In the genomic region with DNA sequence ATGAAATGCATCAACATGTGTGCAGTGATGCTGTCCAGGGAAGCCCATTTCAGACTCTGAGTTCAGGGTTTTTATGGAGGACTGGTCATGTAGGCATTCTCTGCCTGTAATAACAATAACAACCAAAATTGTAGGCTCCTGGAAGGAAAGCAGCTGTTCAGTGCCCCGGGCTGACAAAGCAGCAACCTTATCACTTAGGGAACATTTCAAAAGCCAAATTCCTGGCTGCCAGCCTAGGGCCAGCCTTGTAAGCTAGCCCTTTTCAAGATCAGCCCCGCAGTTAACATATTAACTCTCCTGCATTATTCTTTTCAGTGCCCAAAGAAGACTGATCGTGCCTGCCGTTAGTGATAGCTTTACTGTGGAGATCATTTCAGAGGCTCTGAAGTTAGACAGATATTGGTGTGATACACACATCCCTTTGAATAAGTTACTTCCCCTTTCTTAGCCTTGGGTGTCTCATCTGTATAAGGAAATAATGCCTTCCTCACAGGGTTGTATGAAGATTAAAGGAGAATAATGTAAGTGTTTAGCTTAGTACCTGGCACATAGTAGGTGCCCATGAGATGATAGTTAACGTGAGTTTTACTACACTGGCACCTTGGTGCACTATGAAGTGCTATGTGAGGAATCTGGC, we compare ENCODE assay signal across 26 cellular contexts. TPM values are rescaled to one million over a fixed set of nuclear protein-coding genes. Genes with fewer than 3 reads are reported as not detected.
DNase-seq lines count a peak whose midpoint lies in the region; ATAC-seq and TF ChIP-seq lines count a peak whose summit lies in the region.
"Had no signal": no experiment of that assay in that cellular context is flagged by ENCODE, and none has a peak within 500 bp of the region (broad histone marks: within the 10 kb centered on the region; RNA-seq: fewer than 3 reads in every experiment).

No MANE protein-coding gene starts in this region.

- peaks cover 36% of the 10 kb centered on the region for H3K36me3 Mint-ChIP-seq in type B pancreatic cell

- TF ChIP-seq CTCF in heart right ventricle (IDR thresholded peaks at IDR 0.05): no peak
- TF ChIP-seq CTCF in type B pancreatic cell (conservative IDR thresholded peaks at IDR 0.05): no peak
- TF ChIP-seq CTCF in GM13977 (IDR thresholded peaks at IDR 0.05; ENCODE audit: extremely low read depth, insufficient read depth, missing control alignments): no peak

- peaks cover 3% of the 10 kb centered on the region; the same call in 1 of the 2 replicates for H3K9me3 ChIP-seq in SJCRH30 (replicated peaks)
- H3K9me3 ChIP-seq in heart right ventricle: peaks cover 0 to 9% (median 0%) of the 10 kb centered on the region in 11 donors
- H3K9me3 ChIP-seq in skeletal muscle tissue (ENCODE audit: control insufficient read depth in 3 of 3, low read length in 3 of 3): no peaks in the 10 kb centered on the region
- H3K9me3 ChIP-seq: BE2C, suprapubic skin had no signal

- H3K27ac ChIP-seq in SJCRH30 (no peak overlapping the region), heart right ventricle (peak overlapping the region; percentile 24 to 75 (median 60)), skeletal muscle tissue (ENCODE audit: low read depth, low read length) (peak overlapping the region; percentile 65)
- H3K27ac ChIP-seq: brain microvascular endothelial cell, suprapubic skin had no signal

- no peak overlapping the region for H3K27ac Mint-ChIP-seq in type B pancreatic cell
- H3K27ac Mint-ChIP-seq: IgD-negative memory B cell; natural killer cell; stimulated activated memory B cell treated with anti-CD40 and anti-IgM and Interleukin-4, amounts not matched to agents 10 μg/mL and 1 μg/mL and 100 μg/mL, for 72 hours had no signal

- H3K9me3 Mint-ChIP-seq in type B pancreatic cell: no peaks in the 10 kb centered on the region
- H3K9me3 Mint-ChIP-seq: activated T-cell treated with anti-CD3 and anti-CD28 coated beads, Interleukin-2, amount 50 U/mL, for 4 hours; IgD-negative memory B cell; natural killer cell; stimulated activated memory B cell treated with anti-CD40 and anti-IgM and Interleukin-4, amounts not matched to agents 10 μg/mL and 1 μg/mL and 100 μg/mL, for 72 hours had no signal

- peaks cover 17% of the 10 kb centered on the region for H3K4me1 Mint-ChIP-seq in type B pancreatic cell (ENCODE audit: unreplicated experiment)

- H3K9ac ChIP-seq in skeletal muscle tissue (ENCODE audit: low read depth in 1 of 3, low read length in 3 of 3): no peak overlapping the region

- ATAC-seq in Right ventricle myocardium inferior (peak; percentile 60), left cardiac atrium (no peak), heart right ventricle (peak in 7 of 8 donors; percentile 24 to 74 (median 64))
- ATAC-seq: activated T-cell treated with anti-CD3 and anti-CD28 coated beads, Interleukin-2, amount 50 U/mL, for 4 hours; natural killer cell; stimulated activated memory B cell treated with anti-CD40 and anti-IgM and Interleukin-4, amounts not matched to agents 10 μg/mL and 1 μg/mL and 100 μg/mL, for 72 hours had no signal

- H3K4me3 ChIP-seq in SJCRH30 (no peak overlapping the region), heart right ventricle (no peak overlapping the region), skeletal muscle tissue (ENCODE audit: low read length in 3 of 3) (no peak overlapping the region)
- H3K4me3 ChIP-seq: suprapubic skin had no signal

- in situ Hi-C loops in GM13977 (cut with MboI; ENCODE audit: low pct_unique_long_range_greater_than_20kb, low sequenced_read_pairs, unreplicated experiment): no loop called here

- H3K27me3 ChIP-seq in SJCRH30 (no peaks in the 10 kb centered on the region), heart right ventricle (no peaks in the 10 kb centered on the region), skeletal muscle tissue (ENCODE audit: control insufficient read depth in 3 of 3, insufficient read depth in 3 of 3, low read length in 3 of 3) (no peaks in the 10 kb centered on the region)
- H3K27me3 ChIP-seq: BE2C, brain microvascular endothelial cell, suprapubic skin had no signal

- peaks cover 49% of the 10 kb centered on the region for H3K36me3 ChIP-seq in SJCRH30
- peaks cover 0 to 77% (median 0%) of the 10 kb centered on the region in 9 donors for H3K36me3 ChIP-seq in heart right ventricle
- peaks cover 9 to 20% (median 10%) of the 10 kb centered on the region in 3 donors for H3K36me3 ChIP-seq in skeletal muscle tissue (ENCODE audit: control insufficient read depth in 3 of 3, insufficient read depth in 3 of 3, low read length in 3 of 3)

- WGBS in heart right ventricle, 2 donors: 71 to 72% methylated on average over 5 of the region's 5 CpGs

- peaks cover 26% of the 10 kb centered on the region for H3K4me1 ChIP-seq in SJCRH30
- peaks cover 0 to 56% (median 29%) of the 10 kb centered on the region in 9 donors for H3K4me1 ChIP-seq in heart right ventricle
- H3K4me1 ChIP-seq in skeletal muscle tissue (ENCODE audit: control insufficient read depth in 3 of 3, insufficient read depth in 3 of 3, low read length in 3 of 3): peaks cover 14 to 29% (median 15%) of the 10 kb centered on the region in 3 donors
- H3K4me1 ChIP-seq: suprapubic skin had no signal

- H3K4me3 Mint-ChIP-seq in type B pancreatic cell: no peak overlapping the region
- H3K4me3 Mint-ChIP-seq: activated T-cell treated with anti-CD3 and anti-CD28 coated beads, Interleukin-2, amount 50 U/mL, for 4 hours; IgD-negative memory B cell; natural killer cell; stimulated activated memory B cell treated with anti-CD40 and anti-IgM and Interleukin-4, amounts not matched to agents 10 μg/mL and 1 μg/mL and 100 μg/mL, for 72 hours had no signal

- intact Hi-C loops in Right ventricle myocardium inferior (cut with DNase I) (loop anchor here (5.0 kb wide), 1 partner anchor 41 kb away; no protein-coding TSS in a partner anchor), left cardiac atrium (cut with DNase I) (no loop called here), heart right ventricle (cut with DNase I) (loop anchor here in 1 of 10 donors (10.0 kb wide), 1 partner anchor 63 kb away; no protein-coding TSS in a partner anchor), head of caudate nucleus (cut with DNase I) (no loop called here)

- no peaks in the 10 kb centered on the region for H3K27me3 Mint-ChIP-seq in type B pancreatic cell
- H3K27me3 Mint-ChIP-seq: IgD-negative memory B cell; stimulated activated memory B cell treated with anti-CD40 and anti-IgM and Interleukin-4, amounts not matched to agents 10 μg/mL and 1 μg/mL and 100 μg/mL, for 72 hours had no signal

- DNase-seq in Right ventricle myocardium inferior (ENCODE audit: missing footprints): no peak
- DNase-seq in left cardiac atrium: no peak
- peak; percentile 59 to 73 for DNase-seq in SJCRH30
- peak; percentile 16 to 24 for DNase-seq in heart right ventricle
- DNase-seq in type B pancreatic cell (ENCODE audit: extremely low spot score, unreplicated experiment): no peak
- no peak for DNase-seq in head of caudate nucleus
- DNase-seq in GM13977 (ENCODE audit: low spot score): no peak
- DNase-seq: activated CD4-positive, alpha-beta T cell treated with anti-CD3 and anti-CD28 coated beads for 1 hour; activated naive CD4-positive, alpha-beta T cell treated with Interleukin-2 at 50 U/mL for 16 hours; activated T-cell treated with anti-CD3 and anti-CD28 coated beads, Interleukin-2, amount 50 U/mL, for 4 hours; BE2C; brain microvascular endothelial cell; DMS53; GDM1; mesendoderm; natural killer cell; NCI-H1694; NCI-H510A treated with DMSO at 0.1 percent for 48 hours; NK-92 treated with Interleukin-12 subunit alpha and Interleukin-12 subunit beta, amount 100 ng/mL, for 24 hours; RPMI8226; stimulated activated CD4-positive, alpha-beta T cell treated with anti-CD3 and anti-CD28 coated beads, Interleukin-4, amount 100 ng/mL, for 1 hour; SW 1271 had no signal

RNA-seq across cellular contexts. Expression of a gene that starts 44.1 kb away (rescaled TPM):
- total RNA-seq in Right ventricle myocardium inferior (62.1 TPM), left cardiac atrium (10 to 100 TPM; 49.8 to 58.6 TPM), heart right ventricle (10 to 100 TPM; 43.2 to 62.2 (median 52.0) TPM), skeletal muscle tissue (31.3 TPM), type B pancreatic cell (ENCODE audit: low replicate concordance) (52.2 and 60.0 TPM in 2 replicates)
- total RNA-seq in SJCRH30 (2014; rRNA removed; shearing (Covaris generic)): 85.2 and 89.5 TPM in 2 replicates
- polyA plus RNA-seq in heart right ventricle: 100 to 1,000 TPM in 1 of 2 donors, 10 to 100 TPM in 1; 42.2 to 104 TPM

Comparison
In these comparisons a context has a peak if more than half of its experiments do, and no peak if none do; other contexts are left out.
1. ATAC-seq: peak in Right ventricle myocardium inferior (single experiment) and heart right ventricle (7 of 8); none in left cardiac atrium (0 of 2).
2. DNase-seq: peak in SJCRH30 (2 of 2) and heart right ventricle (2 of 2); none in Right ventricle myocardium inferior (single experiment), left cardiac atrium (single experiment), type B pancreatic cell (single experiment), head of caudate nucleus (0 of 42) and GM13977 (single experiment).